Comparison of ENCODE assay signal across 8 cellular contexts in the genomic region with DNA sequence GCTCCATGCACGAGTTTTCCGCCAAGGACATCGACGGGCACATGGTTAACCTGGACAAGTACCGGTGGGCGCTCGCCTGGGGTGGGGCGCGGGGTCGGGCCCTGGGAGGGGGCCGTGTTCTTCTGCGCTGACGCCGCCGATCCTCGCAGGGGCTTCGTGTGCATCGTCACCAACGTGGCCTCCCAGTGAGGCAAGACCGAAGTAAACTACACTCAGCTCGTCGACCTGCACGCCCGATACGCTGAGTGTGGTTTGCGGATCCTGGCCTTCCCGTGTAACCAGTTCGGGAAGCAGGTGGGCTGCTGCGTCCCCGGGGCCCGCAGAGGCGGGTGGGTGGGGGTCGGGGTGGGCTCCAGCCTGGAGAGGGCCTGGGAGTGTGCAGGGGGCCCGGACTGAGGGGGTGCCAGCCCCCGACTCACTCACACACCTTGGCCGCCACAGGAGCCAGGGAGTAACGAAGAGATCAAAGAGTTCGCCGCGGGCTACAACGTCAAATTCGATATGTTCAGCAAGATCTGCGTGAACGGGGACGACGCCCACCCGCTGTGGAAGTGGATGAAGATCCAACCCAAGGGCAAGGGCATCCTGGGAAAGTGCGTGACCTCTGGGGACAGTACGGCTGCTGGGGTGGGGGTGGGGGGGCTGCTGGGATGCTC. TPM values are rescaled to one million over a fixed set of nuclear protein-coding genes. Genes with fewer than 3 reads are reported as not detected.
DNase-seq lines count a peak whose midpoint lies in the region; ATAC-seq and TF ChIP-seq lines count a peak whose summit lies in the region.

No MANE protein-coding gene starts in this region.

- H3K9ac ChIP-seq in muscle layer of colon (ENCODE audit: low read length), result no peak overlapping the region

- POLR2A ChIA-PET in AG04450 (lab: Yijun Ruan, JAX), result interaction anchor here (0.6 to 4.4 kb wide), 5 partner anchors 20 to 131 kb away, joined by 3 to 22 read pairs (median 4); a partner anchor contains a TSS

- CTCF ChIA-PET in AG04450 (lab: Charles Lee), result interaction anchor here (0.7 kb wide), 1 partner anchor 319 kb away, joined by 5 read pairs; no protein-coding TSS in a partner anchor

- peaks cover 29% of the 10 kb centered on the region for H3K36me3 Mint-ChIP-seq in central memory CD8-positive, alpha-beta T cell (ENCODE audit: insufficient read depth)

- H3K27ac Mint-ChIP-seq in central memory CD8-positive, alpha-beta T cell (ENCODE audit: low read depth), result peak overlapping the region; percentile 65

- peak overlapping the region; percentile 82 for H3K4me3 ChIP-seq in AG04450 (ENCODE audit: low read depth, low read length)
- peak overlapping the region; percentile 72 to 98 for H3K4me3 ChIP-seq in muscle layer of colon (ENCODE audit: low read depth in 1 of 2, low read length in 2 of 2)

- ATAC-seq in central memory CD8-positive, alpha-beta T cell (replicated peaks; ENCODE audit: extremely low read depth, poor library complexity, severe bottlenecking), result no peak
- no peak for ATAC-seq in HG03571 (IDR thresholded peaks at IDR 0.05; ENCODE audit: unreplicated experiment)

- H3K27ac ChIP-seq in AG04450 (ENCODE audit: low read depth, low read length) (peak overlapping the region; percentile 82), KOPT-K1 (ENCODE audit: low read depth, low read length, poor library complexity, severe bottlenecking) (peak overlapping the region; percentile 81), muscle layer of colon (ENCODE audit: low read depth, low read length) (peak overlapping the region; percentile 77)

- peaks cover 18% of the 10 kb centered on the region; the same call in 1 of the 2 replicates for H3K9me3 ChIP-seq in AG04450 (ENCODE audit: control insufficient read depth, insufficient read depth, low read length)
- H3K9me3 ChIP-seq in KOPT-K1 (ENCODE audit: insufficient read depth, low read length, poor library complexity, severe bottlenecking), result no peaks in the 10 kb centered on the region
- H3K9me3 ChIP-seq in muscle layer of colon (ENCODE audit: low read length), result no peaks in the 10 kb centered on the region

- no peaks in the 10 kb centered on the region for H3K9me3 Mint-ChIP-seq in central memory CD8-positive, alpha-beta T cell

- peaks cover 11% of the 10 kb centered on the region for H3K4me1 Mint-ChIP-seq in central memory CD8-positive, alpha-beta T cell

- peak overlapping the region; percentile 66 for H3K4me3 Mint-ChIP-seq in central memory CD8-positive, alpha-beta T cell

- H3K4me1 ChIP-seq in muscle layer of colon (ENCODE audit: insufficient read depth, low read length), result peaks cover 33% of the 10 kb centered on the region

- no peak for TF ChIP-seq CTCF in AG04450 (IDR thresholded peaks at IDR 0.05; ENCODE audit: low read depth, low read length)

- H3K36me3 ChIP-seq in KOPT-K1 (ENCODE audit: insufficient read depth, low read length) (peaks cover 37% of the 10 kb centered on the region), muscle layer of colon (ENCODE audit: insufficient read depth, low read length) (peaks cover 16% of the 10 kb centered on the region)

- no peak for DNase-seq in AG04450 (ENCODE audit: low read depth, low spot score)
- no peak for DNase-seq in central memory CD8-positive, alpha-beta T cell (ENCODE audit: low spot score in 2 of 2)
- no peak for DNase-seq in NCI-H2029 (lab: John Stamatoyannopoulos, UW)
- no peak for DNase-seq in activated CD4-positive, CD25-positive, alpha-beta regulatory T cell treated with anti-CD3 and anti-CD28 coated beads, Interleukin-2, amount 50 U/mL, for 72 hours
- no peak for DNase-seq in glomerular visceral epithelial cell (ENCODE audit: extremely low spot score)

- no peaks in the 10 kb centered on the region for H3K27me3 Mint-ChIP-seq in central memory CD8-positive, alpha-beta T cell

- H3K27me3 ChIP-seq in AG04450 (ENCODE audit: control insufficient read depth, insufficient read depth, low read length), result no peaks in the 10 kb centered on the region
- no peaks in the 10 kb centered on the region for H3K27me3 ChIP-seq in muscle layer of colon (ENCODE audit: control insufficient read depth in 1 of 2, insufficient read depth in 2 of 2, low read length in 2 of 2)

RNA-seq across cellular contexts. Expression of a gene that starts 1.6 kb away (rescaled TPM):
- 627 and 865 TPM in 2 replicates for polyA plus RNA-seq in AG04450 (2011; rRNA removed)
- 393 and 553 TPM in 2 replicates for polyA minus RNA-seq in AG04450 (2011; rRNA and poly(A)+ RNA removed)

RNA-seq across cellular contexts. Expression of a gene that starts 10.2 kb away (rescaled TPM):
- 140 and 172 TPM in 2 replicates for polyA plus RNA-seq in AG04450 (2011; rRNA removed)
- polyA minus RNA-seq in AG04450 (2011; rRNA and poly(A)+ RNA removed), result 200 and 274 TPM in 2 replicates

RNA-seq across cellular contexts. Expression of a gene that starts 38.4 kb away (rescaled TPM):
- 0.36 and 0.60 TPM in 2 replicates for polyA plus RNA-seq in AG04450 (2011; rRNA removed)
- 0.52 and 1.1 TPM in 2 replicates for polyA minus RNA-seq in AG04450 (2011; rRNA and poly(A)+ RNA removed)
